In the genomic region with DNA sequence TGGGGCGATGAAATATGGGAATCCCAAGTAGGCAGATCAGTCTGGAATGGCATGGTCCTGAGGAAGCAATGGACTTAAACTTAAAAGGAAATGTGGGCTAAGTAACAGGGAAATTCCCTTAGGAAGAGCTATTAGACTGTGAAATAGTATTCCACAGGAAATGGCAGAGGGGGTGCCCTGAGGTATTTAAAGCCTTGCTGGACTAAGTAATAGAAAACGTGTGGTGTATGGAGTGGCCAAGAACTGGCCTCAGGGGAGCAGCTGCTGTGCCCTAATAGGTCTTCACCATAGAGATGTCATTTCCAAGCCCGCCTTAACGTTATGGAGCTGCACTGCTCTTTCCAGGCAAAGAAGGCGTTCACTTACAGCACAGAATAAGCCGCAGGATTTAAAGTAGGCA, we compare ENCODE assay signal across 1 cellular context.
TF ChIP-seq lines count a peak whose summit lies in the region.

No MANE protein-coding gene starts in this region.

TF ChIP-seq in IMR-90, 13 proteins besides CTCF, POLR2A, EP300 and RAD21:
- TF ChIP-seq SMC3 (IDR thresholded peaks at IDR 0.05; ENCODE audit: low read depth, low read length) (no peak), CEBPB (IDR thresholded peaks at IDR 0.05; ENCODE audit: low read depth, low read length) (no peak), RFX5 (IDR thresholded peaks at IDR 0.05; ENCODE audit: low read depth, low read length) (no peak), BHLHE40 (IDR thresholded peaks at IDR 0.05; ENCODE audit: low read depth, low read length) (no peak), FOS (IDR thresholded peaks at IDR 0.05; ENCODE audit: low read depth, low read length) (no peak), ELK1 (IDR thresholded peaks at IDR 0.05; ENCODE audit: borderline replicate concordance, low read depth, low read length) (no peak)
